Comparison of ENCODE assay signal across 11 cellular contexts in the genomic region with DNA sequence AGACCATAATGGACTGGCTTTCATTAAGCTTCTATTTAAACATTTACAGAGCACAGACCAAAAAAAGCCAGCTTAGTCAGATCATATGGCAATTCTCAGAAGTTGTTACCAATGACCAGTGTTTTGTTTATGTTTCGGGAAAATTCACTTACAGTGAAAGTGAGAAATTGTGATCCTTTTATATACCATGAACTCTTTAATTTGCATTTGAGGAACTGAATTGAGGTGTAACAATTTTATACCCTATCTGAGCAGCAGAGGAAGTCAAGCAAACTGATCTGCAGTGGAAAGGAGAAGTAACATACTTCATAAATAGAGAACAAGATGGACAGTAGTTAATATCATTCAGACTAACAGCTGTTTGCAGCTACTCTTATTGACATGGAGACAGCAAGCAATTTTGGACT.
DNase-seq lines count a peak whose midpoint lies in the region; ATAC-seq lines count a peak whose summit lies in the region.
"Had no signal": no experiment of that assay in that cellular context is flagged by ENCODE, and none has a peak within 500 bp of the region (broad histone marks: within the 10 kb centered on the region; RNA-seq: fewer than 3 reads in every experiment).

No MANE protein-coding gene starts in this region.

- CTCF ChIA-PET in activated CD4-positive, alpha-beta memory T cell treated with anti-CD3 and anti-CD28 coated beads, Interleukin-2, amount 10 ng/mL, durations not matched to agents 7 days and 5 days (lab: Charles Lee), result no interaction called here

- no peaks in the 10 kb centered on the region for H3K36me3 ChIP-seq in trophoblast cell (ENCODE audit: control insufficient read depth in 1 of 2, insufficient read depth in 2 of 2, low read length in 2 of 2)

- POLR2A ChIA-PET in activated CD4-positive, alpha-beta memory T cell treated with anti-CD3 and anti-CD28 coated beads, Interleukin-2, amount 10 ng/mL, durations not matched to agents 7 days and 5 days (lab: Charles Lee), result no interaction called here

- H3K4me3 ChIP-seq in trophoblast cell (ENCODE audit: low read depth, low read length), result no peak overlapping the region

- no peaks in the 10 kb centered on the region for H3K27me3 ChIP-seq in trophoblast cell (ENCODE audit: insufficient read depth, low read length)

- ATAC-seq in GM18520 (IDR thresholded peaks at IDR 0.05; ENCODE audit: unreplicated experiment), result peak; percentile 70
- peak; percentile 81 for ATAC-seq in GM21737 (IDR thresholded peaks at IDR 0.05; ENCODE audit: unreplicated experiment)
- ATAC-seq in HG03558 (IDR thresholded peaks at IDR 0.05; ENCODE audit: extremely low read depth, unreplicated experiment), result peak; percentile 80

- H3K23ac ChIP-seq in trophoblast cell (ENCODE audit: low read length), result no peak overlapping the region

- no peak overlapping the region for H3K4ac ChIP-seq in trophoblast cell (ENCODE audit: low read depth, low read length)

- no peaks in the 10 kb centered on the region for H3K79me2 ChIP-seq in trophoblast cell (ENCODE audit: control insufficient read depth, insufficient read depth, low read length, poor library complexity)

- H4K12ac ChIP-seq in trophoblast cell (ENCODE audit: low read depth, low read length), result no peak overlapping the region

- H3K27me3 Mint-ChIP-seq in activated CD4-positive, alpha-beta memory T cell treated with anti-CD3 and anti-CD28 coated beads, Interleukin-2, amount 10 ng/mL, durations not matched to agents 7 days and 5 days, result peaks cover 3% of the 10 kb centered on the region

- no peak overlapping the region for H3K4me2 ChIP-seq in trophoblast cell (ENCODE audit: low read length)

- WGBS in trophoblast cell (ENCODE audit: extremely low coverage, insufficient coverage, insufficient read length), result no CpG with 5 or more reads among the region's 1 CpG

- H3K9ac ChIP-seq in trophoblast cell (ENCODE audit: low read length), result no peak overlapping the region

- H3K18ac ChIP-seq in trophoblast cell (ENCODE audit: low read length), result no peak overlapping the region

- no peak overlapping the region for H2AFZ ChIP-seq in trophoblast cell (ENCODE audit: insufficient read depth, low read length, poor library complexity)

- H3K4me1 ChIP-seq in trophoblast cell (ENCODE audit: control insufficient read depth in 1 of 2, insufficient read depth in 2 of 2, low read length in 2 of 2), result no peaks in the 10 kb centered on the region

- H3K79me1 ChIP-seq in trophoblast cell (ENCODE audit: low read length), result no peaks in the 10 kb centered on the region

- no peak overlapping the region for H3K27ac ChIP-seq in trophoblast cell (ENCODE audit: low read depth, low read length)

- no peak overlapping the region for H4K8ac ChIP-seq in trophoblast cell (ENCODE audit: low read depth, low read length)

- no peaks in the 10 kb centered on the region for H3K9me3 Mint-ChIP-seq in activated CD4-positive, alpha-beta memory T cell treated with anti-CD3 and anti-CD28 coated beads, Interleukin-2, amount 10 ng/mL, durations not matched to agents 7 days and 5 days

- H3K36me3 Mint-ChIP-seq in activated CD4-positive, alpha-beta memory T cell treated with anti-CD3 and anti-CD28 coated beads, Interleukin-2, amount 10 ng/mL, durations not matched to agents 7 days and 5 days (ENCODE audit: low read depth), result no peaks in the 10 kb centered on the region

- no peaks in the 10 kb centered on the region for H3K9me3 ChIP-seq in trophoblast cell (ENCODE audit: insufficient read depth, low read depth, low read length)

- no peak overlapping the region for H3K4me3 Mint-ChIP-seq in activated CD4-positive, alpha-beta memory T cell treated with anti-CD3 and anti-CD28 coated beads, Interleukin-2, amount 10 ng/mL, durations not matched to agents 7 days and 5 days

- H2BK12ac ChIP-seq in trophoblast cell (ENCODE audit: low read length), result no peak overlapping the region

- H2BK120ac ChIP-seq in trophoblast cell (ENCODE audit: insufficient read depth, low read length, poor library complexity), result no peak overlapping the region

- DNase-seq in medulla oblongata (ENCODE audit: extremely low spot score) (peak; percentile 45), retina (no peak), trophoblast cell (no peak)
- no peak for DNase-seq in activated CD4-positive, alpha-beta memory T cell treated with anti-CD3 and anti-CD28 coated beads, Interleukin-2, amount 10 ng/mL, durations not matched to agents 7 days and 5 days
- no peak for DNase-seq in activated CD4-positive, alpha-beta T cell treated with anti-CD3 and anti-CD28 coated beads, Interleukin-2, amount 50 U/mL, for 1 hour
- DNase-seq: effector CD8-positive, alpha-beta T cell; NCI-H2171; stimulated activated CD4-positive, alpha-beta T cell treated with anti-CD3 and anti-CD28 coated beads, Interleukin-2, amount 100 ng/mL, for 48 hours had no signal

- H4K91ac ChIP-seq in trophoblast cell (ENCODE audit: low read depth, low read length), result no peak overlapping the region

- no peak overlapping the region for H2AK5ac ChIP-seq in trophoblast cell (ENCODE audit: low read length)

- H3K27ac Mint-ChIP-seq in activated CD4-positive, alpha-beta memory T cell treated with anti-CD3 and anti-CD28 coated beads, Interleukin-2, amount 10 ng/mL, durations not matched to agents 7 days and 5 days, result no peak overlapping the region

- no peak overlapping the region for H2BK5ac ChIP-seq in trophoblast cell (ENCODE audit: low read depth, low read length, poor library complexity)

- H3K4me1 Mint-ChIP-seq in activated CD4-positive, alpha-beta memory T cell treated with anti-CD3 and anti-CD28 coated beads, Interleukin-2, amount 10 ng/mL, durations not matched to agents 7 days and 5 days, result no peaks in the 10 kb centered on the region

- no peak overlapping the region for H3K14ac ChIP-seq in trophoblast cell (ENCODE audit: low read length)
